11 cellular contexts compared by ENCODE assay signal in the genomic region with DNA sequence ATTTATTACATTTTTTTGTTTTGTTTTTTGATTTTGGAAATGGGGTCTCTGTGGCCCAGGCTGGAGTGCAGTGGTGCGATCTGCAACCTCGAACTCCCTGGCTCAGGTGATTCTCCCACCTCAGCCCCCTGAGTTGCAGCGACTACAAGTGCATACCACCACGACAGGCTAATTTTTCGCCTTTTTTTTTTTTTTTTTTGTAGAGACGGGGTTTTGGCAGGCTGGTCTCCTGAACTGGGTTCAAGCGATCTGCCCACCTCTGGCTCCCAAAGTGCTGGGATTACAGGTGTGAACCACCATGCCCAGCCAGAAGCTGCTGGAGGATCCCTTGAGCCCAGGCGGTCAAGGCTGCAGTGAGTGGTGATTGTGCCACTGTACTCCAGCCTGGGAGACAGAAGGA. TPM values are rescaled to one million over a fixed set of nuclear protein-coding genes. Genes with fewer than 3 reads are reported as not detected.
DNase-seq lines count a peak whose midpoint lies in the region; ATAC-seq and TF ChIP-seq lines count a peak whose summit lies in the region.
"Had no signal": no experiment of that assay in that cellular context is flagged by ENCODE, and none has a peak within 500 bp of the region (broad histone marks: within the 10 kb centered on the region; RNA-seq: fewer than 3 reads in every experiment).

No MANE protein-coding gene starts in this region.

- peaks cover 2% of the 10 kb centered on the region; the same call in 1 of the 2 replicates for H3K9me3 ChIP-seq in Karpas-422 (ENCODE audit: low read length)
- no peaks in the 10 kb centered on the region for H3K9me3 ChIP-seq in mammary epithelial cell (replicated peaks; ENCODE audit: insufficient read depth, low read length)
- no peaks in the 10 kb centered on the region for H3K9me3 ChIP-seq in parathyroid adenoma (ENCODE audit: control insufficient read depth, low read length)

- H2AFZ ChIP-seq in Karpas-422 (ENCODE audit: low read length) (no peak overlapping the region), mammary epithelial cell (ENCODE audit: low read depth, low read length) (no peak overlapping the region), parathyroid adenoma (no peak overlapping the region)

- H3K27me3 ChIP-seq in Karpas-422 (ENCODE audit: low read length) (no peaks in the 10 kb centered on the region), mammary epithelial cell (ENCODE audit: insufficient read depth, low read length) (no peaks in the 10 kb centered on the region), parathyroid adenoma (ENCODE audit: control insufficient read depth, insufficient read depth, low read length) (no peaks in the 10 kb centered on the region)

- in situ Hi-C loops in mammary epithelial cell (cut with MboI; ENCODE audit: low sequenced_read_pairs in 2 of 2) = no loop called here

- H3K9ac ChIP-seq in Karpas-422 (ENCODE audit: low read length) (peak overlapping the region; percentile 25; the same call in 1 of the 2 replicates), mammary epithelial cell (ENCODE audit: insufficient read depth, low read length) (no peak overlapping the region), parathyroid adenoma (no peak overlapping the region)

- dilution Hi-C loops in mammary epithelial cell (cut with HindIII; ENCODE audit: low sequenced_read_pairs) = no loop called here

- peaks cover 76% of the 10 kb centered on the region for H3K79me2 ChIP-seq in Karpas-422 (ENCODE audit: low read length)
- H3K79me2 ChIP-seq in mammary epithelial cell (ENCODE audit: insufficient read depth, low read length) = peaks cover 71% of the 10 kb centered on the region
- H3K79me2 ChIP-seq in parathyroid adenoma = peaks cover 37% of the 10 kb centered on the region

- H3K36me3 ChIP-seq in Karpas-422 (ENCODE audit: insufficient read depth, low read length) (peaks cover 13% of the 10 kb centered on the region; the same call in 1 of the 2 replicates), mammary epithelial cell (ENCODE audit: insufficient read depth, low read length) (peaks cover 2% of the 10 kb centered on the region), parathyroid adenoma (ENCODE audit: control insufficient read depth, insufficient read depth, low read length) (no peaks in the 10 kb centered on the region)

- BruUV-seq in mammary epithelial cell (replicated peaks; lab: Mats Ljungman, UMichigan) = no TSS peak

- CTCF ChIA-PET in mammary epithelial cell (lab: Charles Lee; ENCODE audit: low non-redundant PET) = no interaction called here

- no peak for TF ChIP-seq CTCF in mammary epithelial cell (conservative IDR thresholded peaks at IDR 0.05 in 1 of 2, IDR thresholded peaks at IDR 0.05 in 1 of 2; ENCODE audit: extremely low read depth in 1 of 2, insufficient read depth in 1 of 2, low read depth in 1 of 2, low read length in 2 of 2)
- TF ChIP-seq CTCF in parathyroid adenoma (IDR thresholded peaks at IDR 0.05) = no peak

- 100% methylated on average over 5 of the region's 8 CpGs for WGBS in mammary epithelial cell (ENCODE audit: low coverage, missing lambda C conversion rate)

- intact Hi-C loops in mammary epithelial cell (cut with micrococcal nuclease) = no loop called here

- peak; percentile 10 for DNase-seq in COLO668 (lab: John Stamatoyannopoulos, UW; ENCODE audit: unreplicated experiment)
- DNase-seq in Karpas-422 = no peak
- no peak for DNase-seq in mammary epithelial cell
- DNase-seq in NCI-H748 (lab: John Stamatoyannopoulos, UW; ENCODE audit: unreplicated experiment) = no peak
- no peak for DNase-seq in A172 (ENCODE audit: low spot score)
- DNase-seq: hippocampal formation, naive B cell, NCI-H1092 had no signal

- H4K20me1 ChIP-seq in Karpas-422 (ENCODE audit: insufficient read depth, low read depth, low read length) = peaks cover 8% of the 10 kb centered on the region; the same call in 1 of the 2 replicates
- H4K20me1 ChIP-seq in mammary epithelial cell (ENCODE audit: insufficient read depth, low read length) = no peaks in the 10 kb centered on the region

- H3K4me2 ChIP-seq in Karpas-422 (ENCODE audit: low read depth, low read length, poor library complexity, severe bottlenecking) = peak overlapping the region; percentile 99
- peak overlapping the region; percentile 95 for H3K4me2 ChIP-seq in mammary epithelial cell (ENCODE audit: insufficient read depth, low read depth, low read length)
- H3K4me2 ChIP-seq in parathyroid adenoma (ENCODE audit: low read length) = no peak overlapping the region

- no peak for ATAC-seq in HG03571 (IDR thresholded peaks at IDR 0.05; ENCODE audit: unreplicated experiment)

- H3K4me3 ChIP-seq in Karpas-422 (ENCODE audit: low read length) (peak overlapping the region; percentile 94), mammary epithelial cell (replicated peaks in 1 of 3; ENCODE audit: insufficient read depth in 1 of 3, low read depth in 2 of 3, low read length in 3 of 3) (peak overlapping the region; percentile 23 to 81 (median 63)), parathyroid adenoma (ENCODE audit: low read depth, low read length) (peak overlapping the region; percentile 7)

- H3K27ac ChIP-seq in Karpas-422 (ENCODE audit: low read length) (no peak overlapping the region), mammary epithelial cell (ENCODE audit: insufficient read depth, low read depth, low read length) (no peak overlapping the region), parathyroid adenoma (no peak overlapping the region)
- H3K27ac ChIP-seq: VCaP had no signal

- H3K4me1 ChIP-seq in Karpas-422 (ENCODE audit: low read length) = peaks cover 25% of the 10 kb centered on the region
- H3K4me1 ChIP-seq in mammary epithelial cell (ENCODE audit: insufficient read depth, low read length) = peaks cover 6% of the 10 kb centered on the region
- peaks cover 3% of the 10 kb centered on the region for H3K4me1 ChIP-seq in parathyroid adenoma

- no peaks in the 10 kb centered on the region for H3K9me2 ChIP-seq in Karpas-422 (replicated peaks; ENCODE audit: insufficient read depth, low read length)

RNA-seq across cellular contexts. Expression of a gene that starts 2.3 kb away (rescaled TPM):
- 35.8 and 89.5 TPM in 2 replicates for total RNA-seq in Karpas-422 (2014; rRNA removed; shearing (Covaris generic); ENCODE audit: low replicate concordance)
- total RNA-seq in mammary epithelial cell = 10 to 100 TPM; 39.5 to 45.1 TPM
- 2.7 TPM for polyA plus RNA-seq in mammary epithelial cell
- 23.6 TPM for polyA minus RNA-seq in mammary epithelial cell
- total RNA-seq in A172 (2014; rRNA removed; shearing (Covaris generic)) = 10.9 and 15.1 TPM in 2 replicates

Comparison
In these comparisons a context has a peak if more than half of its experiments do, and no peak if none do; other contexts are left out.
1. H3K4me3 ChIP-seq: peak in every context shown above with its lines; median percentile 94 in Karpas-422; 63 in mammary epithelial cell; 7 in parathyroid adenoma.